In genomic region chr1:11057477-11057876, GRCh38 we compare ENCODE assay signal across 18 cellular contexts. TPM values are rescaled to one million over a fixed set of nuclear protein-coding genes. Genes with fewer than 3 reads are reported as not detected.
DNase-seq lines count a peak whose midpoint lies in the region; ATAC-seq and TF ChIP-seq lines count a peak whose summit lies in the region.
"Had no signal": no experiment of that assay in that cellular context is flagged by ENCODE, and none has a peak within 500 bp of the region (broad histone marks: within the 10 kb centered on the region; RNA-seq: fewer than 3 reads in every experiment).

No MANE protein-coding gene starts in this region.

- peak overlapping the region; percentile 94 for H3K4me3 Mint-ChIP-seq in activated naive CD4-positive, alpha-beta T cell treated with anti-CD3 and anti-CD28 coated beads, Interleukin-2, amount 50 U/mL, for 24 hours
- peak overlapping the region; percentile 30 to 68 (median 56) for H3K4me3 Mint-ChIP-seq in brain
- H3K4me3 Mint-ChIP-seq in stimulated activated memory B cell treated with anti-CD40 and anti-IgM and Interleukin-4, amounts not matched to agents 10 μg/mL and 1 μg/mL and 100 μg/mL, for 72 hours: no peak overlapping the region

- no peak for ATAC-seq in stimulated activated memory B cell treated with anti-CD40 and anti-IgM and Interleukin-4, amounts not matched to agents 10 μg/mL and 1 μg/mL and 100 μg/mL, for 72 hours
- ATAC-seq: activated CD8-positive, alpha-beta memory T cell treated with anti-CD3 and anti-CD28 coated beads, Interleukin-2, amount 10 ng/mL, durations not matched to agents 7 days and 5 days had no signal

- no peak for TF ChIP-seq CTCF in brain (conservative IDR thresholded peaks at IDR 0.05)

- DNase-seq in activated naive CD4-positive, alpha-beta T cell treated with anti-CD3 and anti-CD28 coated beads, Interleukin-2, amount 50 U/mL, for 16 hours: no peak
- peak; percentile 15 for DNase-seq in NCI-H69 (lab: John Stamatoyannopoulos, UW)
- no peak for DNase-seq in NCI-H2029 treated with DMSO at 0.1 percent for 48 hours (lab: John Stamatoyannopoulos, UW)
- no peak for DNase-seq in GDM1 (lab: John Stamatoyannopoulos, UW)
- no peak for DNase-seq in NK-92 treated with Interleukin-12 subunit alpha and Interleukin-12 subunit beta, amount 100 ng/mL, for 24 hours (lab: John Stamatoyannopoulos, UW)
- DNase-seq: activated CD8-positive, alpha-beta memory T cell treated with anti-CD3 and anti-CD28 coated beads, Interleukin-2, amount 10 ng/mL, durations not matched to agents 7 days and 5 days; effector CD8-positive, alpha-beta T cell; mesenchymal stem cell; NCI-H2081 treated with DMSO at 0.1 percent for 48 hours; NCI-H524; nucleus accumbens; sigmoid colon; stimulated activated CD4-positive, alpha-beta T cell treated with anti-CD3 and anti-CD28 coated beads, Interleukin-2, amount 100 ng/mL, for 48 hours; thyroid gland had no signal

- peaks cover 6% of the 10 kb centered on the region for H3K36me3 Mint-ChIP-seq in activated naive CD4-positive, alpha-beta T cell treated with anti-CD3 and anti-CD28 coated beads, Interleukin-2, amount 50 U/mL, for 24 hours
- H3K36me3 Mint-ChIP-seq in brain: peaks cover 17% of the 10 kb centered on the region
- H3K36me3 Mint-ChIP-seq in stimulated activated memory B cell treated with anti-CD40 and anti-IgM and Interleukin-4, amounts not matched to agents 10 μg/mL and 1 μg/mL and 100 μg/mL, for 72 hours: peaks cover 30% of the 10 kb centered on the region

- peak overlapping the region; percentile 82 for H3K27ac Mint-ChIP-seq in activated naive CD4-positive, alpha-beta T cell treated with anti-CD3 and anti-CD28 coated beads, Interleukin-2, amount 50 U/mL, for 24 hours
- H3K27ac Mint-ChIP-seq in brain: peak overlapping the region in 2 of 5 experiments; percentile 62 to 66
- peak overlapping the region; percentile 55 for H3K27ac Mint-ChIP-seq in stimulated activated memory B cell treated with anti-CD40 and anti-IgM and Interleukin-4, amounts not matched to agents 10 μg/mL and 1 μg/mL and 100 μg/mL, for 72 hours
- H3K27ac Mint-ChIP-seq: activated CD8-positive, alpha-beta memory T cell treated with anti-CD3 and anti-CD28 coated beads, Interleukin-2, amount 10 ng/mL, durations not matched to agents 7 days and 5 days had no signal

- no peaks in the 10 kb centered on the region for H3K9me3 Mint-ChIP-seq in activated naive CD4-positive, alpha-beta T cell treated with anti-CD3 and anti-CD28 coated beads, Interleukin-2, amount 50 U/mL, for 24 hours
- H3K9me3 Mint-ChIP-seq in brain: no peaks in the 10 kb centered on the region
- no peaks in the 10 kb centered on the region for H3K9me3 Mint-ChIP-seq in stimulated activated memory B cell treated with anti-CD40 and anti-IgM and Interleukin-4, amounts not matched to agents 10 μg/mL and 1 μg/mL and 100 μg/mL, for 72 hours
- H3K9me3 Mint-ChIP-seq: IgD-negative memory B cell had no signal

- no peaks in the 10 kb centered on the region for H3K27me3 Mint-ChIP-seq in activated naive CD4-positive, alpha-beta T cell treated with anti-CD3 and anti-CD28 coated beads, Interleukin-2, amount 50 U/mL, for 24 hours
- H3K27me3 Mint-ChIP-seq in brain: peaks cover 3% of the 10 kb centered on the region
- no peaks in the 10 kb centered on the region for H3K27me3 Mint-ChIP-seq in stimulated activated memory B cell treated with anti-CD40 and anti-IgM and Interleukin-4, amounts not matched to agents 10 μg/mL and 1 μg/mL and 100 μg/mL, for 72 hours
- H3K27me3 Mint-ChIP-seq: activated CD8-positive, alpha-beta memory T cell treated with anti-CD3 and anti-CD28 coated beads, Interleukin-2, amount 10 ng/mL, durations not matched to agents 7 days and 5 days; IgD-negative memory B cell had no signal

- peaks cover 17% of the 10 kb centered on the region for H3K4me1 Mint-ChIP-seq in activated naive CD4-positive, alpha-beta T cell treated with anti-CD3 and anti-CD28 coated beads, Interleukin-2, amount 50 U/mL, for 24 hours
- H3K4me1 Mint-ChIP-seq in brain: peaks cover 27% of the 10 kb centered on the region
- peaks cover 49% of the 10 kb centered on the region for H3K4me1 Mint-ChIP-seq in stimulated activated memory B cell treated with anti-CD40 and anti-IgM and Interleukin-4, amounts not matched to agents 10 μg/mL and 1 μg/mL and 100 μg/mL, for 72 hours

RNA-seq across cellular contexts. Expression of gene SRM, which starts 2.3 kb away (rescaled TPM):
- 95.1 TPM for polyA plus RNA-seq in brain (ENCODE audit: insufficient read depth, low read depth, low replicate concordance)

RNA-seq across cellular contexts. Expression of gene MASP2, which starts 10.4 kb away (rescaled TPM):
- polyA plus RNA-seq in brain (ENCODE audit: insufficient read depth, low read depth, low replicate concordance): not detected
- polyA plus RNA-seq: IgD-negative memory B cell had no signal

RNA-seq across cellular contexts. Expression of gene EXOSC10, which starts 42.2 kb away (rescaled TPM):
- 43.7 TPM for polyA plus RNA-seq in brain (ENCODE audit: insufficient read depth, low read depth, low replicate concordance)

RNA-seq across cellular contexts. Expression of gene TARDBP, which starts 45.0 kb away (rescaled TPM):
- 167 TPM for polyA plus RNA-seq in brain (ENCODE audit: insufficient read depth, low read depth, low replicate concordance)
